ENCODE assay signal across 7 cellular contexts in genomic region chr16:73071131-73071940, GRCh38. TPM values are rescaled to one million over a fixed set of nuclear protein-coding genes. Genes with fewer than 3 reads are reported as not detected.
DNase-seq lines count a peak whose midpoint lies in the region; ATAC-seq and TF ChIP-seq lines count a peak whose summit lies in the region.

No MANE protein-coding gene starts in this region.

- H3K4me1 ChIP-seq in iPS-20b (ENCODE audit: insufficient read depth, low read length) (peaks cover 5% of the 10 kb centered on the region; the same call in 1 of the 2 replicates), stomach (peaks cover 20 to 54% (median 38%) of the 10 kb centered on the region in 4 donors), OCI-LY7 (ENCODE audit: insufficient read depth, low read length, poor library complexity, severe bottlenecking) (no peaks in the 10 kb centered on the region)

- H3K9ac ChIP-seq in iPS-20b (ENCODE audit: low read depth, low read length) = no peak overlapping the region

- H3K4me3 ChIP-seq in iPS-20b (ENCODE audit: low read length) (peak overlapping the region; percentile 57), stomach (peak overlapping the region; percentile 29 to 48 (median 37)), OCI-LY7 (ENCODE audit: low read depth, low read length, poor library complexity, severe bottlenecking) (no peak overlapping the region)

- peaks cover 48% of the 10 kb centered on the region for H3K27me3 Mint-ChIP-seq in activated B cell treated with CpG ODN at 0.5 μM for 24 hours

- BruUV-seq in OCI-LY7 (replicated peaks; lab: Mats Ljungman, UMichigan) = no TSS peak

- H3K27me3 ChIP-seq in iPS-20b (ENCODE audit: insufficient read depth, low read length) (peaks cover 75% of the 10 kb centered on the region), stomach (peaks cover 0 to 12% (median 10%) of the 10 kb centered on the region in 3 donors)

- H3K27ac Mint-ChIP-seq in activated B cell treated with CpG ODN at 0.5 μM for 24 hours = no peak overlapping the region

- ATAC-seq in activated B cell treated with CpG ODN at 0.5 μM for 24 hours (ENCODE audit: low read depth) = no peak

- H3K36me3 ChIP-seq in iPS-20b (ENCODE audit: insufficient read depth, low read depth, low read length) = no peaks in the 10 kb centered on the region
- no peaks in the 10 kb centered on the region for H3K36me3 ChIP-seq in stomach
- H3K36me3 ChIP-seq in OCI-LY7 (ENCODE audit: insufficient read depth, low read length) = no peaks in the 10 kb centered on the region

- H3K9me2 ChIP-seq in OCI-LY7 (ENCODE audit: insufficient read depth, low read length) = no peaks in the 10 kb centered on the region

- DNase-seq in activated B cell treated with CpG ODN at 0.5 μM for 24 hours (no peak), stomach (peak; percentile 59), SW 1271 (lab: John Stamatoyannopoulos, UW) (no peak), OCI-LY7 (ENCODE audit: low spot score) (no peak)
- DNase-seq in stimulated activated naive CD4-positive, alpha-beta T cell treated with Interleukin-2 at 50 U/mL for 16 hours (lab: John Stamatoyannopoulos, UW) = no peak

- peaks cover 10% of the 10 kb centered on the region for H3K4me1 Mint-ChIP-seq in activated B cell treated with CpG ODN at 0.5 μM for 24 hours

- no peak for TF ChIP-seq CTCF in activated B cell treated with CpG ODN at 0.5 μM for 24 hours (IDR thresholded peaks at IDR 0.05)
- TF ChIP-seq CTCF in stomach (IDR thresholded peaks at IDR 0.05) = no peak
- TF ChIP-seq CTCF in OCI-LY7 (conservative IDR thresholded peaks at IDR 0.05; ENCODE audit: low read length) = no peak

- no peak overlapping the region for H2AFZ ChIP-seq in OCI-LY7 (ENCODE audit: low read length)

- H3K9me3 ChIP-seq in iPS-20b (ENCODE audit: insufficient read depth, low read depth, low read length) (no peaks in the 10 kb centered on the region; the same call in 1 of the 2 replicates), stomach (no peaks in the 10 kb centered on the region), OCI-LY7 (ENCODE audit: low read length) (no peaks in the 10 kb centered on the region)

- intact Hi-C loops in activated B cell treated with CpG ODN at 0.5 μM for 24 hours (cut with micrococcal nuclease) = no loop called here
- intact Hi-C loops in stomach (cut with DNase I; ENCODE audit: low total_unique reads) = no loop called here
- intact Hi-C loops in OCI-LY7 (cut with micrococcal nuclease; ENCODE audit: unreplicated experiment) = no loop called here

- no peak for TF ChIP-seq RAD21 in Ishikawa (IDR thresholded peaks at IDR 0.05; ENCODE audit: low read depth)

- 3 to 5% (median 3%) methylated on average over 15 to 17 of the region's 17 CpGs for WGBS in stomach, 5 donors

- H3K4me3 Mint-ChIP-seq in activated B cell treated with CpG ODN at 0.5 μM for 24 hours = peak overlapping the region; percentile 45

- TF ChIP-seq EP300 in Ishikawa (IDR thresholded peaks at IDR 0.05; ENCODE audit: borderline replicate concordance) (no peak), stomach (IDR thresholded peaks at IDR 0.05) (no peak)

- H3K4me2 ChIP-seq in OCI-LY7 (ENCODE audit: low read length) = no peak overlapping the region

- H3K79me2 ChIP-seq in OCI-LY7 (ENCODE audit: insufficient read depth, low read depth, low read length) = no peaks in the 10 kb centered on the region

- no peak overlapping the region for H3K27ac ChIP-seq in iPS-20b (ENCODE audit: low read length)
- peak overlapping the region; percentile 19 to 87 (median 78) for H3K27ac ChIP-seq in stomach
- H3K27ac ChIP-seq in OCI-LY7 (ENCODE audit: low read depth, low read length, poor library complexity, severe bottlenecking) = no peak overlapping the region

- no peaks in the 10 kb centered on the region for H3K36me3 Mint-ChIP-seq in activated B cell treated with CpG ODN at 0.5 μM for 24 hours (ENCODE audit: low read depth)

- H3K9me3 Mint-ChIP-seq in activated B cell treated with CpG ODN at 0.5 μM for 24 hours = no peaks in the 10 kb centered on the region

- TF ChIP-seq POLR2A in stomach (IDR thresholded peaks at IDR 0.05) = no peak

- no peaks in the 10 kb centered on the region for H4K20me1 ChIP-seq in OCI-LY7 (ENCODE audit: insufficient read depth, low read length)

- CTCF ChIA-PET in activated B cell treated with CpG ODN at 0.5 μM for 24 hours (lab: Charles Lee) = interaction anchor here (0.6 kb wide), 1 partner anchor 1178 kb away, joined by 3 read pairs; no protein-coding TSS in a partner anchor
- CTCF ChIA-PET in OCI-LY7 (lab: Charles Lee; ENCODE audit: unreplicated experiment) = interaction anchor here (0.6 kb wide), 2 partner anchors 77 to 224 kb away, joined by 3 to 9 read pairs; no protein-coding TSS in a partner anchor

- POLR2A ChIA-PET in activated B cell treated with CpG ODN at 0.5 μM for 24 hours (lab: Charles Lee) (interaction anchor here (0.5 kb wide), 1 partner anchor 132 kb away, joined by 6 read pairs; no protein-coding TSS in a partner anchor), OCI-LY7 (lab: Charles Lee) (interaction anchor here (0.7 kb wide), 3 partner anchors 8 to 253 kb away, joined by 3 to 5 read pairs (median 4); no protein-coding TSS in a partner anchor)

TF ChIP-seq in Ishikawa, 13 proteins besides CTCF, POLR2A, EP300 and RAD21:
- TF ChIP-seq CEBPB (IDR thresholded peaks at IDR 0.05) = no peak
- TF ChIP-seq MAX (IDR thresholded peaks at IDR 0.05) = peak; percentile 47; the same call in 1 of the 2 replicates

RNA-seq across cellular contexts. Expression of gene ZFHX3, which starts 23.4 kb away (rescaled TPM):
- total RNA-seq in activated B cell treated with CpG ODN at 0.5 μM for 24 hours (9.2 and 9.6 TPM in 2 replicates), stomach (10 to 100 TPM; 11.7 to 27.5 (median 13.6) TPM), OCI-LY7 (2022) (5.7 and 6.2 TPM in 2 replicates)
- polyA plus RNA-seq in stomach = 1 to 10 TPM; 1.1 to 2.1 (median 1.5) TPM
- 0.77 and 1.3 TPM in 2 replicates for total RNA-seq in OCI-LY7 (2014; rRNA removed; shearing (Covaris generic))

Comparison
In these comparisons a context has a peak if more than half of its experiments do, and no peak if none do; other contexts are left out.
1. H3K27ac ChIP-seq: peak in stomach (5 of 5); none in iPS-20b (single experiment) and OCI-LY7 (single experiment).